Comparison of ENCODE assay signal across 14 cellular contexts in the genomic region with DNA sequence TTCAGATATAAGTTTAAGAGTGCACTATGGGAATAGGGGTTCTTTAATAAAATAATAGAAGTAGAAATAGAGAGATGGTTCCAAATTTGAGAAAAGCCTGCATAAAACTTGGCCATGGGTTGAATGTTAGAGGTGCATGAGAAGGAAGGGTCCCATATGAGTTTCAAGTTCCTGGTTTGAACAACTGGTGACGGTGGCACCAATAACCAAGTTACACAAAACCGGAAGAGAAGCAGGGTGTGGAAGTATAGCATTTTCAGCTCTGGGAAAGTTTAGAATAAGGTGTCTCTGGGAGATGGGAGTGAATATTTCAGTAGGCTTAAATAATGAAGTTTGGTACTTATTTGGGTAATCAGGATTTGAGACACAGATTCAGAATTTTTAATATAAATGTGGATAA. TPM values are rescaled to one million over a fixed set of nuclear protein-coding genes. Genes with fewer than 3 reads are reported as not detected.
DNase-seq lines count a peak whose midpoint lies in the region; ATAC-seq, FAIRE-seq and TF ChIP-seq lines count a peak whose summit lies in the region.
"Had no signal": no experiment of that assay in that cellular context is flagged by ENCODE, and none has a peak within 500 bp of the region (broad histone marks: within the 10 kb centered on the region; RNA-seq: fewer than 3 reads in every experiment).

No MANE protein-coding gene starts in this region.

- FAIRE-seq in GM18507 (lab: Jason Lieb, UNC) = peak; percentile 44

- POLR2A ChIA-PET in activated CD4-positive, alpha-beta memory T cell treated with anti-CD3 and anti-CD28 coated beads, Interleukin-2, amount 10 ng/mL, durations not matched to agents 7 days and 5 days (lab: Charles Lee) = no interaction called here

- peaks cover 0 to 2% of the 10 kb centered on the region in 2 donors for H3K4me1 ChIP-seq in muscle layer of duodenum (ENCODE audit: control insufficient read depth in 1 of 2, insufficient read depth in 2 of 2, low read length in 2 of 2)

- H3K4me3 ChIP-seq in muscle layer of duodenum (ENCODE audit: low read depth in 1 of 2, low read length in 2 of 2) = peak overlapping the region; percentile 61 to 72

- TF ChIP-seq CTCF in CD14-positive monocyte (IDR thresholded peaks at IDR 0.05) = no peak

- H3K4me3 Mint-ChIP-seq in CD14-positive monocyte = peak overlapping the region; percentile 98 to 99
- peak overlapping the region; percentile 90 for H3K4me3 Mint-ChIP-seq in activated CD4-positive, alpha-beta memory T cell treated with anti-CD3 and anti-CD28 coated beads, Interleukin-2, amount 10 ng/mL, durations not matched to agents 7 days and 5 days

- H3K27me3 Mint-ChIP-seq in CD14-positive monocyte (ENCODE audit: low read depth in 3 of 3) = peaks cover 0 to 1% (median 0%) of the 10 kb centered on the region in 3 donors
- H3K27me3 Mint-ChIP-seq in activated CD4-positive, alpha-beta memory T cell treated with anti-CD3 and anti-CD28 coated beads, Interleukin-2, amount 10 ng/mL, durations not matched to agents 7 days and 5 days = no peaks in the 10 kb centered on the region

- intact Hi-C loops in CD14-positive monocyte (cut with micrococcal nuclease) = loop anchor here (10.0 kb wide), 3 partner anchors 72 to 188 kb away; no protein-coding TSS in a partner anchor

- CTCF ChIA-PET in activated CD4-positive, alpha-beta memory T cell treated with anti-CD3 and anti-CD28 coated beads, Interleukin-2, amount 10 ng/mL, durations not matched to agents 7 days and 5 days (lab: Charles Lee) = interaction anchor here (0.7 kb wide), 1 partner anchor 501 kb away, joined by 3 read pairs; no protein-coding TSS in a partner anchor

- peaks cover 22 to 33% of the 10 kb centered on the region in 2 donors for H3K36me3 ChIP-seq in muscle layer of duodenum (ENCODE audit: control insufficient read depth in 1 of 2, insufficient read depth in 2 of 2, low read length in 2 of 2)

- no peaks in the 10 kb centered on the region for H3K27me3 ChIP-seq in muscle layer of duodenum (ENCODE audit: low read depth, low read length)

- H3K36me3 Mint-ChIP-seq in CD14-positive monocyte = peaks cover 50 to 58% of the 10 kb centered on the region in 2 donors
- peaks cover 76% of the 10 kb centered on the region for H3K36me3 Mint-ChIP-seq in activated CD4-positive, alpha-beta memory T cell treated with anti-CD3 and anti-CD28 coated beads, Interleukin-2, amount 10 ng/mL, durations not matched to agents 7 days and 5 days (ENCODE audit: low read depth)

- H3K27ac Mint-ChIP-seq in CD14-positive monocyte = peak overlapping the region; percentile 81 to 100 (median 98)
- H3K27ac Mint-ChIP-seq in activated CD4-positive, alpha-beta memory T cell treated with anti-CD3 and anti-CD28 coated beads, Interleukin-2, amount 10 ng/mL, durations not matched to agents 7 days and 5 days = peak overlapping the region; percentile 13

- peaks cover 73% of the 10 kb centered on the region for H3K4me1 Mint-ChIP-seq in CD14-positive monocyte
- H3K4me1 Mint-ChIP-seq in activated CD4-positive, alpha-beta memory T cell treated with anti-CD3 and anti-CD28 coated beads, Interleukin-2, amount 10 ng/mL, durations not matched to agents 7 days and 5 days = peaks cover 52% of the 10 kb centered on the region

- no peaks in the 10 kb centered on the region for H3K9me3 ChIP-seq in muscle layer of duodenum (ENCODE audit: control insufficient read depth in 1 of 2, low read length in 2 of 2)

- no peaks in the 10 kb centered on the region for H3K9me3 Mint-ChIP-seq in CD14-positive monocyte
- H3K9me3 Mint-ChIP-seq in activated CD4-positive, alpha-beta memory T cell treated with anti-CD3 and anti-CD28 coated beads, Interleukin-2, amount 10 ng/mL, durations not matched to agents 7 days and 5 days = no peaks in the 10 kb centered on the region

- H3K27ac ChIP-seq in muscle layer of duodenum (ENCODE audit: low read length) = peak overlapping the region; percentile 91

- no peak for DNase-seq in CD14-positive monocyte (ENCODE audit: low spot score)
- DNase-seq in GM18507 (ENCODE audit: extremely low spot score, insufficient read length, low read depth) = no peak
- no peak for DNase-seq in activated CD4-positive, alpha-beta memory T cell treated with anti-CD3 and anti-CD28 coated beads, Interleukin-2, amount 10 ng/mL, durations not matched to agents 7 days and 5 days
- no peak for DNase-seq in NCI-H1417 (lab: John Stamatoyannopoulos, UW)
- DNase-seq in RKO (ENCODE audit: low spot score) = no peak
- no peak for DNase-seq in OCI-M1 (lab: John Stamatoyannopoulos, UW)
- DNase-seq: activated CD4-positive, alpha-beta T cell treated with anti-CD3 and anti-CD28 coated beads, Interleukin-2, amount 50 U/mL, for 4 hours; anterior cingulate cortex; GF-D8; KBM-7; NCI-H2029; right cardiac atrium had no signal

- no peak for ATAC-seq in HG02588 (IDR thresholded peaks at IDR 0.05; ENCODE audit: unreplicated experiment)
- ATAC-seq: right cardiac atrium had no signal

RNA-seq across cellular contexts. Expression of gene CASP1, which starts 2.4 kb away (rescaled TPM):
- 100 to 1,000 TPM; 433 to 460 TPM for polyA plus RNA-seq in CD14-positive monocyte
- total RNA-seq in activated CD4-positive, alpha-beta memory T cell treated with anti-CD3 and anti-CD28 coated beads, Interleukin-2, amount 10 ng/mL, durations not matched to agents 7 days and 5 days = 100 to 1,000 TPM; 130 to 132 TPM

RNA-seq across cellular contexts. Expression of gene CASP5, which starts 9.5 kb away (rescaled TPM):
- 1 to 10 TPM; 2.3 to 6.4 TPM for polyA plus RNA-seq in CD14-positive monocyte
- under 1 TPM in 1 of 2 experiments, not detected in 1; 0.30 TPM for total RNA-seq in activated CD4-positive, alpha-beta memory T cell treated with anti-CD3 and anti-CD28 coated beads, Interleukin-2, amount 10 ng/mL, durations not matched to agents 7 days and 5 days
- polyA plus RNA-seq: right cardiac atrium had no signal

RNA-seq across cellular contexts. Expression of gene CARD16, which starts 12.6 kb away (rescaled TPM):
- polyA plus RNA-seq in CD14-positive monocyte = 100 to 1,000 TPM; 671 to 731 TPM
- total RNA-seq in activated CD4-positive, alpha-beta memory T cell treated with anti-CD3 and anti-CD28 coated beads, Interleukin-2, amount 10 ng/mL, durations not matched to agents 7 days and 5 days = 100 to 1,000 TPM in 1 of 2 experiments, 10 to 100 TPM in 1; 98.1 to 101 TPM
